Comparison of ENCODE assay signal across 15 cellular contexts in genomic region chr19:45448425-45448756, GRCh38. TPM values are rescaled to one million over a fixed set of nuclear protein-coding genes. Genes with fewer than 3 reads are reported as not detected.
A peak's percentile ranks its signal among the peaks of the same experiment; 100 is the strongest.
DNase-seq lines count a peak whose midpoint lies in the region; ATAC-seq, FAIRE-seq and TF ChIP-seq lines count a peak whose summit lies in the region.
"Had no signal": no experiment of that assay in that cellular context is flagged by ENCODE, and none has a peak within 500 bp of the region (broad histone marks: within the 10 kb centered on the region; RNA-seq: fewer than 3 reads in every experiment).

No MANE protein-coding gene starts in this region.

- H3K18ac ChIP-seq in H1 (ENCODE audit: extremely low read depth, low read length) = no peak overlapping the region

- in situ Hi-C loops in G401 (cut with HindIII; ENCODE audit: low sequenced_read_pairs) = no loop called here

- no peak for TF ChIP-seq POLR2A in H1 (IDR thresholded peaks at IDR 0.05; ENCODE audit: control extremely low read depth in 1 of 2, low read depth in 2 of 2, low read length in 2 of 2)

- H3K27ac ChIP-seq in H1 (ENCODE audit: low read depth, low read length) = no peak overlapping the region
- H3K27ac ChIP-seq: SK-N-MC had no signal

- TF ChIP-seq CTCF in Caco-2 (IDR thresholded peaks at IDR 0.05; ENCODE audit: insufficient read depth in 1 of 2, low read depth in 1 of 2, low read length in 1 of 2, severe bottlenecking in 1 of 2, unreplicated experiment in 1 of 2) (no peak), H1 (IDR thresholded peaks at IDR 0.05; ENCODE audit: control extremely low read depth in 1 of 3, insufficient read depth in 1 of 3, low read depth in 1 of 3, low read length in 3 of 3) (no peak), nephron progenitor cell (IDR thresholded peaks at IDR 0.05) (no peak)

- no peak overlapping the region for H2BK15ac ChIP-seq in H1 (ENCODE audit: low read length)

- H3K36me3 Mint-ChIP-seq in Caco-2 (ENCODE audit: insufficient read depth, unreplicated experiment) (peaks cover 17% of the 10 kb centered on the region), T-cell (no peaks in the 10 kb centered on the region), nephron progenitor cell (ENCODE audit: low read depth) (no peaks in the 10 kb centered on the region)

- no peaks in the 10 kb centered on the region for H3K79me2 ChIP-seq in H1 (ENCODE audit: control insufficient read depth in 1 of 2, insufficient read depth in 2 of 2, low read length in 2 of 2)

- no peaks in the 10 kb centered on the region for H3K9me3 ChIP-seq in Caco-2
- no peaks in the 10 kb centered on the region for H3K9me3 ChIP-seq in H1 (ENCODE audit: insufficient read depth in 2 of 2, low read depth in 1 of 2, low read length in 1 of 2)
- H3K9me3 ChIP-seq: gastroesophageal sphincter had no signal

- H3K27me3 ChIP-seq in Caco-2 (replicated peaks; ENCODE audit: control insufficient read depth, insufficient read depth, low read length) = no peaks in the 10 kb centered on the region
- H3K27me3 ChIP-seq in H1 (replicated peaks in 1 of 4; ENCODE audit: control insufficient read depth in 3 of 4, extremely low read depth in 1 of 4, insufficient read depth in 3 of 4, low read length in 3 of 4) = peaks cover 0 to 19% (median 14%) of the 10 kb centered on the region in 4 experiments; a peak in 6 of 7 replicates
- H3K27me3 ChIP-seq: gastroesophageal sphincter had no signal

- POLR2A ChIA-PET in Caco-2 (lab: Charles Lee) (interaction anchor here (1.5 kb wide), 1 partner anchor 21 kb away, joined by 6 read pairs; no protein-coding TSS in a partner anchor), T-cell (lab: Charles Lee) (interaction anchor here in 1 of 2 donors (3.0 kb wide), 1 partner anchor 20 kb away, joined by 30 read pairs; the partner anchor contains the start of gene FOSB), H1 (lab: Charles Lee; ENCODE audit: partially characterized antibody) (interaction anchor here (1.3 to 2.1 kb wide), 4 partner anchors 9 to 80 kb away, joined by 4 to 11 read pairs (median 6); partner anchors contain the start of gene FOSB)

- no peak overlapping the region for H2AK5ac ChIP-seq in H1 (ENCODE audit: low read depth, low read length)

- H3K4me3 Mint-ChIP-seq in Caco-2 (ENCODE audit: unreplicated experiment) = no peak overlapping the region
- H3K4me3 Mint-ChIP-seq in T-cell = peak overlapping the region in 1 of 3 donors; percentile 95
- peak overlapping the region; percentile 0 for H3K4me3 Mint-ChIP-seq in nephron progenitor cell
- H3K4me3 Mint-ChIP-seq: H9 had no signal

- CTCF ChIA-PET in Caco-2 (lab: Charles Lee) = interaction anchor here (1.1 to 3.2 kb wide), 3 partner anchors 9 to 30 kb away, joined by 3 to 14 read pairs (median 9); no protein-coding TSS in a partner anchor
- CTCF ChIA-PET in T-cell (lab: Charles Lee) = interaction anchor here in 1 of 2 donors (0.7 kb wide), 1 partner anchor 646 kb away, joined by 3 read pairs; no protein-coding TSS in a partner anchor
- CTCF ChIA-PET in H1 (lab: Charles Lee; ENCODE audit: partially characterized antibody) = interaction anchor here (0.5 to 6.3 kb wide), 10 partner anchors 9 to 838 kb away, joined by 3 to 145 read pairs (median 10); no protein-coding TSS in a partner anchor

- BruUV-seq in Caco-2 (replicated peaks; lab: Mats Ljungman, UMichigan) = no TSS peak

- H4K91ac ChIP-seq in H1 (replicated peaks; ENCODE audit: insufficient read length, low read length) = no peak overlapping the region

- intact Hi-C loops in Caco-2 (cut with micrococcal nuclease; ENCODE audit: unreplicated experiment) = no loop called here

- H3K36me3 ChIP-seq in Caco-2 (ENCODE audit: control insufficient read depth, insufficient read depth, low read length) (no peaks in the 10 kb centered on the region), H1 (ENCODE audit: control insufficient read depth in 2 of 4, insufficient read depth in 4 of 4, low read length in 3 of 4) (no peaks in the 10 kb centered on the region)
- H3K36me3 ChIP-seq: gastroesophageal sphincter had no signal

- peak overlapping the region; percentile 19 for H3K27ac Mint-ChIP-seq in Caco-2 (ENCODE audit: unreplicated experiment)
- peak overlapping the region; percentile 35 to 82 for H3K27ac Mint-ChIP-seq in T-cell
- H3K27ac Mint-ChIP-seq in nephron progenitor cell = peak overlapping the region; percentile 91
- H3K27ac Mint-ChIP-seq: H9 had no signal

- H3K27me3 Mint-ChIP-seq in Caco-2 (ENCODE audit: insufficient read depth, unreplicated experiment) = no peaks in the 10 kb centered on the region
- no peaks in the 10 kb centered on the region for H3K27me3 Mint-ChIP-seq in T-cell
- H3K27me3 Mint-ChIP-seq in nephron progenitor cell (ENCODE audit: low read depth, poor library complexity) = peaks cover 21% of the 10 kb centered on the region
- H3K27me3 Mint-ChIP-seq: progenitor cell of endocrine pancreas had no signal

- no peak overlapping the region for H3K4me2 ChIP-seq in H1 (ENCODE audit: insufficient read depth in 1 of 2, low read depth in 2 of 2, low read length in 2 of 2)

- no peak overlapping the region for H2BK120ac ChIP-seq in H1 (replicated peaks; ENCODE audit: low read depth, low read length)

- no peaks in the 10 kb centered on the region for H3K79me1 ChIP-seq in H1 (ENCODE audit: low read depth, low read length)

- H3K23ac ChIP-seq in H1 (ENCODE audit: insufficient read length) = no peak overlapping the region

- H3K4me3 ChIP-seq in Caco-2 (ENCODE audit: low read depth, low read length) = no peak overlapping the region
- no peak overlapping the region for H3K4me3 ChIP-seq in H1 (ENCODE audit: extremely low read depth in 1 of 4, insufficient read depth in 2 of 4, low read depth in 3 of 4, low read length in 4 of 4)
- H3K4me3 ChIP-seq: gastroesophageal sphincter, GM12878, SK-N-MC had no signal

- no peak for FAIRE-seq in H1 (lab: Jason Lieb, UNC)
- FAIRE-seq: GM12878 had no signal

- no peak overlapping the region for H2BK20ac ChIP-seq in H1 (ENCODE audit: low read length)

- H2BK12ac ChIP-seq in H1 (ENCODE audit: low read depth, low read length) = no peak overlapping the region

- H3K23me2 ChIP-seq in H1 (ENCODE audit: low read depth, low read length) = peaks cover 19% of the 10 kb centered on the region

- no peak overlapping the region for H3K14ac ChIP-seq in H1 (ENCODE audit: insufficient read length)

- H4K20me1 ChIP-seq in H1 (replicated peaks in 1 of 2; ENCODE audit: control insufficient read depth in 1 of 2, insufficient read depth in 2 of 2, low read length in 2 of 2) = no peaks in the 10 kb centered on the region

- H3K9ac ChIP-seq in H1 (replicated peaks in 1 of 4; ENCODE audit: extremely low read depth in 1 of 4, low read depth in 3 of 4, low read length in 3 of 4) = no peak overlapping the region

- no peak overlapping the region for H2AFZ ChIP-seq in H1 (ENCODE audit: low read length)

- H3K4ac ChIP-seq in H1 (replicated peaks; ENCODE audit: insufficient read length, low read depth, low read length) = no peak overlapping the region

- peaks cover 35% of the 10 kb centered on the region for H3K4me1 Mint-ChIP-seq in Caco-2 (ENCODE audit: low read depth, unreplicated experiment)
- H3K4me1 Mint-ChIP-seq in T-cell = peaks cover 59 to 66% (median 65%) of the 10 kb centered on the region in 3 donors
- peaks cover 53% of the 10 kb centered on the region for H3K4me1 Mint-ChIP-seq in nephron progenitor cell

- DNase-seq in Caco-2 (no peak), T-cell (no peak), H1 (ENCODE audit: low read depth in 1 of 2, low spot score in 2 of 2) (no peak), nephron progenitor cell (no peak), NCI-H526 (lab: John Stamatoyannopoulos, UW) (no peak), G401 (ENCODE audit: low spot score) (no peak)
- DNase-seq: activated naive CD4-positive, alpha-beta T cell treated with anti-CD3 and anti-CD28 coated beads, Interleukin-2, amount 50 U/mL, for 16 hours; H9; NCI-H1417 treated with DMSO at 0.1 percent for 48 hours; NCI-H510A had no signal

- H3K56ac ChIP-seq in H1 (replicated peaks; ENCODE audit: insufficient read length, low read depth, low read length) = no peak overlapping the region

- H4K5ac ChIP-seq in H1 (ENCODE audit: insufficient read length, low read depth, low read length) = no peak overlapping the region

- TF ChIP-seq RAD21 in H1 (IDR thresholded peaks at IDR 0.05 in 1 of 2, conservative IDR thresholded peaks at IDR 0.05 in 1 of 2; ENCODE audit: low read depth in 2 of 2, low read length in 2 of 2) = no peak

- WGBS in H1 (ENCODE audit: extremely low coverage in 1 of 2, insufficient coverage in 1 of 2, insufficient read length in 1 of 2, insufficient replicate concordance in 2 of 2, low coverage in 1 of 2, low lambda C conversion rate in 2 of 2, missing lambda C conversion rate in 1 of 2), 2 experiments = 84% methylated on average over 3 of the region's 3 CpGs; no CpG with 5 or more reads in 1 of the 2 experiments

- TF ChIP-seq EP300 in H1 (IDR thresholded peaks at IDR 0.05; ENCODE audit: borderline replicate concordance in 1 of 2, low read depth in 2 of 2, low read length in 2 of 2) = no peak

- peaks cover 27% of the 10 kb centered on the region for H3K4me1 ChIP-seq in Caco-2
- peaks cover 4 to 13% (median 7%) of the 10 kb centered on the region in 4 experiments; a peak in 6 of 7 replicates for H3K4me1 ChIP-seq in H1 (replicated peaks in 1 of 4; ENCODE audit: control insufficient read depth in 3 of 4, insufficient read depth in 4 of 4, low read length in 3 of 4)

- no peaks in the 10 kb centered on the region for H3K9me3 Mint-ChIP-seq in Caco-2 (ENCODE audit: unreplicated experiment)
- no peaks in the 10 kb centered on the region for H3K9me3 Mint-ChIP-seq in T-cell
- H3K9me3 Mint-ChIP-seq in nephron progenitor cell = peaks cover 5% of the 10 kb centered on the region

- no peak for ATAC-seq in T-cell (replicated peaks in 1 of 4)
- ATAC-seq in GM19035 (IDR thresholded peaks at IDR 0.05; ENCODE audit: unreplicated experiment) = no peak
- ATAC-seq: gastroesophageal sphincter, GM12878 had no signal

- no peak overlapping the region for H4K8ac ChIP-seq in H1 (ENCODE audit: extremely low read depth, insufficient read depth, low read length)

- H2BK5ac ChIP-seq in H1 (ENCODE audit: low read depth, low read length) = no peak overlapping the region

RNA-seq across cellular contexts. Expression of gene FOSB, which starts 19.4 kb away (rescaled TPM):
- 6.4 TPM in 2 replicates for total RNA-seq in Caco-2 (2022)
- 1,000 to 10,000 TPM in 1 of 5 donors, 100 to 1,000 TPM in 1, 10 to 100 TPM in 1, 1 to 10 TPM in 2; 6.7 to 1,173 (median 10.4) TPM for total RNA-seq in T-cell
- 1.3 and 2.7 TPM in 2 replicates for total RNA-seq in H1 (2021; fragmentation: NEBNext Ultra II Directional; extraction: Animal tissue kit (Norgen Biotek cat#: 25700))
- polyA plus RNA-seq in H1 (2011; rRNA removed) = 0.44 and 1.2 TPM in 2 replicates
- 0.32 TPM for polyA plus RNA-seq in H1 (2011; cell fraction: cytosol; rRNA removed)
- 5.2 TPM for polyA plus RNA-seq in H1 (2011; cell fraction: nucleus; rRNA removed)
- polyA plus RNA-seq in H1 (2012, experiment 1 of 2) = 1.1 to 4.3 TPM (median 2.6 TPM) in 4 replicates
- polyA plus RNA-seq in H1 (2012, experiment 2 of 2) = 2.4 TPM
- polyA plus RNA-seq in H1 (2013, experiment 1 of 2) = 0.85 TPM
- polyA plus RNA-seq in H1 (2013, experiment 2 of 2) = 0.79 TPM
- 2.8 and 6.9 TPM in 2 replicates for polyA minus RNA-seq in H1 (2011; rRNA and poly(A)+ RNA removed)
- polyA minus RNA-seq in H1 (2011; cell fraction: cytosol; rRNA and poly(A)+ RNA removed) = 1.5 TPM
- 39.4 TPM for polyA minus RNA-seq in H1 (2011; cell fraction: nucleus; rRNA and poly(A)+ RNA removed)
- 0.31 and 1.5 TPM in 2 replicates for total RNA-seq in G401 (2014; rRNA removed; shearing (Covaris generic))

RNA-seq across cellular contexts. Expression of gene ERCC1, which starts 24.7 kb away (rescaled TPM):
- 43.5 and 51.0 TPM in 2 replicates for total RNA-seq in Caco-2 (2022)
- total RNA-seq in T-cell = 10 to 100 TPM; 41.7 to 55.4 (median 51.6) TPM
- 44.7 and 46.4 TPM in 2 replicates for total RNA-seq in H1 (2021; fragmentation: NEBNext Ultra II Directional; extraction: Animal tissue kit (Norgen Biotek cat#: 25700))
- polyA plus RNA-seq in H1 (2011; rRNA removed) = 94.2 and 112 TPM in 2 replicates
- polyA plus RNA-seq in H1 (2011; cell fraction: cytosol; rRNA removed) = 73.6 TPM
- 104 TPM for polyA plus RNA-seq in H1 (2011; cell fraction: nucleus; rRNA removed)
- polyA plus RNA-seq in H1 (2012, experiment 1 of 2) = 44.6 to 60.9 TPM (median 54.2 TPM) in 4 replicates
- 246 TPM for polyA plus RNA-seq in H1 (2012, experiment 2 of 2)
- polyA plus RNA-seq in H1 (2013, experiment 1 of 2) = 51.0 TPM
- 52.4 TPM for polyA plus RNA-seq in H1 (2013, experiment 2 of 2)
- polyA minus RNA-seq in H1 (2011; rRNA and poly(A)+ RNA removed) = 32.3 and 35.8 TPM in 2 replicates
- 33.8 TPM for polyA minus RNA-seq in H1 (2011; cell fraction: cytosol; rRNA and poly(A)+ RNA removed)
- polyA minus RNA-seq in H1 (2011; cell fraction: nucleus; rRNA and poly(A)+ RNA removed) = 31.2 TPM
- total RNA-seq in G401 (2014; rRNA removed; shearing (Covaris generic)) = 115 and 130 TPM in 2 replicates

RNA-seq across cellular contexts. Expression of gene POLR1G, which starts 41.9 kb away (rescaled TPM):
- total RNA-seq in Caco-2 (2022) (27.7 and 31.1 TPM in 2 replicates), T-cell (1 to 10 TPM in 3 of 5 donors, under 1 TPM in 2; 0.82 to 6.2 (median 5.0) TPM)
- total RNA-seq in H1 (2021; fragmentation: NEBNext Ultra II Directional; extraction: Animal tissue kit (Norgen Biotek cat#: 25700)) = 34.8 and 38.0 TPM in 2 replicates
- polyA plus RNA-seq in H1 (2011; rRNA removed) = 16.8 and 18.4 TPM in 2 replicates
- polyA plus RNA-seq in H1 (2011; cell fraction: cytosol; rRNA removed) = 16.6 TPM
- 10.3 TPM for polyA plus RNA-seq in H1 (2011; cell fraction: nucleus; rRNA removed)
- 20.0 to 27.9 TPM (median 23.6 TPM) in 4 replicates for polyA plus RNA-seq in H1 (2012, experiment 1 of 2)
- polyA plus RNA-seq in H1 (2012, experiment 2 of 2) = 18.3 TPM
- polyA plus RNA-seq in H1 (2013, experiment 1 of 2) = 42.2 TPM
- 43.6 TPM for polyA plus RNA-seq in H1 (2013, experiment 2 of 2)
- polyA minus RNA-seq in H1 (2011; rRNA and poly(A)+ RNA removed) = 8.2 and 8.3 TPM in 2 replicates
- 21.5 TPM for polyA minus RNA-seq in H1 (2011; cell fraction: cytosol; rRNA and poly(A)+ RNA removed)
- polyA minus RNA-seq in H1 (2011; cell fraction: nucleus; rRNA and poly(A)+ RNA removed) = 14.5 TPM
- 28.4 and 32.3 TPM in 2 replicates for total RNA-seq in G401 (2014; rRNA removed; shearing (Covaris generic))

RNA-seq across cellular contexts. Expression of gene PPP1R13L, which starts 43.5 kb away (rescaled TPM):
- total RNA-seq in Caco-2 (2022) = 65.8 and 68.6 TPM in 2 replicates
- total RNA-seq in T-cell = 10 to 100 TPM in 4 of 5 donors, 1 to 10 TPM in 1; 7.9 to 15.7 (median 12.5) TPM
- 15.3 and 18.4 TPM in 2 replicates for total RNA-seq in H1 (2021; fragmentation: NEBNext Ultra II Directional; extraction: Animal tissue kit (Norgen Biotek cat#: 25700))
- polyA plus RNA-seq in H1 (2011; rRNA removed) = 9.1 and 20.4 TPM in 2 replicates
- 12.5 TPM for polyA plus RNA-seq in H1 (2011; cell fraction: cytosol; rRNA removed)
- polyA plus RNA-seq in H1 (2011; cell fraction: nucleus; rRNA removed) = 39.1 TPM
- 25.0 to 32.4 TPM (median 29.9 TPM) in 4 replicates for polyA plus RNA-seq in H1 (2012, experiment 1 of 2)
- 28.1 TPM for polyA plus RNA-seq in H1 (2012, experiment 2 of 2)
- 35.0 TPM for polyA plus RNA-seq in H1 (2013, experiment 1 of 2)
- 27.2 TPM for polyA plus RNA-seq in H1 (2013, experiment 2 of 2)
- 4.3 and 7.5 TPM in 2 replicates for polyA minus RNA-seq in H1 (2011; rRNA and poly(A)+ RNA removed)
- polyA minus RNA-seq in H1 (2011; cell fraction: cytosol; rRNA and poly(A)+ RNA removed) = 19.8 TPM
- 12.2 TPM for polyA minus RNA-seq in H1 (2011; cell fraction: nucleus; rRNA and poly(A)+ RNA removed)
- total RNA-seq in G401 (2014; rRNA removed; shearing (Covaris generic)) = 3.6 and 21.0 TPM in 2 replicates

RNA-seq across cellular contexts. Expression of gene RTN2, which starts 48.5 kb away (rescaled TPM):
- total RNA-seq in Caco-2 (2022) = 13.8 and 18.1 TPM in 2 replicates
- total RNA-seq in T-cell = 1 to 10 TPM; 1.7 to 2.5 (median 2.2) TPM
- 21.1 and 21.6 TPM in 2 replicates for total RNA-seq in H1 (2021; fragmentation: NEBNext Ultra II Directional; extraction: Animal tissue kit (Norgen Biotek cat#: 25700))
- polyA plus RNA-seq in H1 (2011; rRNA removed) = 21.0 and 33.5 TPM in 2 replicates
- 19.9 TPM for polyA plus RNA-seq in H1 (2011; cell fraction: cytosol; rRNA removed)
- polyA plus RNA-seq in H1 (2011; cell fraction: nucleus; rRNA removed) = 19.7 TPM
- 19.1 to 26.5 TPM (median 23.9 TPM) in 4 replicates for polyA plus RNA-seq in H1 (2012, experiment 1 of 2)
- 24.8 TPM for polyA plus RNA-seq in H1 (2012, experiment 2 of 2)
- polyA plus RNA-seq in H1 (2013, experiment 1 of 2) = 32.6 TPM
- polyA plus RNA-seq in H1 (2013, experiment 2 of 2) = 36.9 TPM
- polyA minus RNA-seq in H1 (2011; rRNA and poly(A)+ RNA removed) = 9.5 and 14.4 TPM in 2 replicates
- 8.3 TPM for polyA minus RNA-seq in H1 (2011; cell fraction: cytosol; rRNA and poly(A)+ RNA removed)
- polyA minus RNA-seq in H1 (2011; cell fraction: nucleus; rRNA and poly(A)+ RNA removed) = 9.9 TPM
- 17.0 and 22.0 TPM in 2 replicates for total RNA-seq in G401 (2014; rRNA removed; shearing (Covaris generic))

Comparison
In these comparisons a context has a peak if more than half of its experiments do, and no peak if none do; other contexts are left out.
1. H3K27ac Mint-ChIP-seq: peak in every context shown above with its lines; median percentile 91 in nephron progenitor cell; 58 in T-cell; 19 in Caco-2.